Comparison of ENCODE assay signal across 9 cellular contexts in genomic region chr15:60006203-60006782, GRCh38. TPM values are rescaled to one million over a fixed set of nuclear protein-coding genes. Genes with fewer than 3 reads are reported as not detected.
DNase-seq lines count a peak whose midpoint lies in the region; ATAC-seq and TF ChIP-seq lines count a peak whose summit lies in the region.
"Had no signal": no experiment of that assay in that cellular context is flagged by ENCODE, and none has a peak within 500 bp of the region (broad histone marks: within the 10 kb centered on the region; RNA-seq: fewer than 3 reads in every experiment).

No MANE protein-coding gene starts in this region.

- H3K4me3 ChIP-seq in brain microvascular endothelial cell (ENCODE audit: low read depth, low read length) (peak overlapping the region; percentile 31), right lobe of liver (peak overlapping the region; percentile 48 to 60 (median 49))

- no peak for TF ChIP-seq POLR2A in right lobe of liver (IDR thresholded peaks at IDR 0.05)

- in situ Hi-C loops in brain microvascular endothelial cell (cut with HindIII; ENCODE audit: low pct_ligation_motif_present, low sequenced_read_pairs): no loop called here

- no peaks in the 10 kb centered on the region for H3K9me3 ChIP-seq in right lobe of liver

- H3K36me3 ChIP-seq in brain microvascular endothelial cell (replicated peaks) (no peaks in the 10 kb centered on the region), right lobe of liver (no peaks in the 10 kb centered on the region)

- H3K27ac ChIP-seq in brain microvascular endothelial cell (no peak overlapping the region), right lobe of liver (no peak overlapping the region)

- H3K27ac Mint-ChIP-seq in T-helper 2 cell treated with Interferon-gamma antibody and Interleukin-4, amounts not matched to agents 5 μg/mL and 100 μg/mL, for 36 hours: peak overlapping the region; percentile 95

- H3K27me3 Mint-ChIP-seq in T-helper 2 cell treated with Interferon-gamma antibody and Interleukin-4, amounts not matched to agents 5 μg/mL and 100 μg/mL, for 36 hours (ENCODE audit: low read depth): peaks cover 87% of the 10 kb centered on the region

- peak; percentile 25 for DNase-seq in NCI-H2029 (lab: John Stamatoyannopoulos, UW)
- no peak for DNase-seq in NCI-H2029 treated with DMSO at 0.1 percent for 48 hours (lab: John Stamatoyannopoulos, UW)
- DNase-seq in T-helper 2 cell treated with Interferon-gamma antibody and Interleukin-4, amounts not matched to agents 5 μg/mL and 100 μg/mL, for 36 hours (ENCODE audit: low spot score): peak; percentile 88
- DNase-seq in brain microvascular endothelial cell: no peak
- peak in 1 of 3 donors; percentile 32 for DNase-seq in right lobe of liver
- DNase-seq in stimulated activated CD8-positive, alpha-beta memory T cell treated with anti-CD3 and anti-CD28 coated beads, Interleukin-4, amount 100 ng/mL, for 24 hours (ENCODE audit: low read depth): peak; percentile 42

- H3K4me1 Mint-ChIP-seq in T-helper 2 cell treated with Interferon-gamma antibody and Interleukin-4, amounts not matched to agents 5 μg/mL and 100 μg/mL, for 36 hours (ENCODE audit: low read depth): peaks cover 55% of the 10 kb centered on the region

- ATAC-seq in HG03280 (IDR thresholded peaks at IDR 0.05; ENCODE audit: unreplicated experiment) (peak; percentile 65), right lobe of liver (peak; percentile 70 to 87 (median 77)), GM19452 (IDR thresholded peaks at IDR 0.05; ENCODE audit: unreplicated experiment) (no peak)

- peaks cover 4% of the 10 kb centered on the region for H3K9me3 Mint-ChIP-seq in T-helper 2 cell treated with Interferon-gamma antibody and Interleukin-4, amounts not matched to agents 5 μg/mL and 100 μg/mL, for 36 hours

- peaks cover 8% of the 10 kb centered on the region for H3K36me3 Mint-ChIP-seq in T-helper 2 cell treated with Interferon-gamma antibody and Interleukin-4, amounts not matched to agents 5 μg/mL and 100 μg/mL, for 36 hours (ENCODE audit: low read depth)

- 0% methylated on average over 23 of the region's 32 CpGs for WGBS in right lobe of liver (ENCODE audit: insufficient coverage, low coverage, low lambda C conversion rate, missing lambda C conversion rate)

- peaks cover 0 to 31% (median 3%) of the 10 kb centered on the region in 4 donors for H3K4me1 ChIP-seq in right lobe of liver

- H3K4me3 Mint-ChIP-seq in T-helper 2 cell treated with Interferon-gamma antibody and Interleukin-4, amounts not matched to agents 5 μg/mL and 100 μg/mL, for 36 hours: peak overlapping the region; percentile 91

- intact Hi-C loops in right lobe of liver (cut with DNase I): no loop called here

- H3K27me3 ChIP-seq in brain microvascular endothelial cell (replicated peaks) (peaks cover 91% of the 10 kb centered on the region), right lobe of liver (peaks cover 30 to 82% of the 10 kb centered on the region in 2 donors)

- TF ChIP-seq CTCF in brain microvascular endothelial cell (IDR thresholded peaks at IDR 0.05; ENCODE audit: low read depth, low read length, missing control alignments) (no peak), right lobe of liver (IDR thresholded peaks at IDR 0.05) (no peak)

RNA-seq across cellular contexts. Expression of gene FOXB1, which starts 2.2 kb away (rescaled TPM):
- total RNA-seq in right lobe of liver: not detected
- total RNA-seq: lung microvascular endothelial cell had no signal

Comparison
In these comparisons a context has a peak if more than half of its experiments do, and no peak if none do; other contexts are left out.
1. DNase-seq: peak in NCI-H2029 (single experiment), T-helper 2 cell treated with Interferon-gamma antibody and Interleukin-4, amounts not matched to agents 5 μg/mL and 100 μg/mL, for 36 hours (single experiment) and stimulated activated CD8-positive, alpha-beta memory T cell treated with anti-CD3 and anti-CD28 coated beads, Interleukin-4, amount 100 ng/mL, for 24 hours (single experiment); none in NCI-H2029 treated with DMSO at 0.1 percent for 48 hours (single experiment) and brain microvascular endothelial cell (single experiment).